1 cellular context compared by ENCODE assay signal in genomic region chr6:47476794-47477496, GRCh38.
A peak's percentile ranks its signal among the peaks of the same experiment; 100 is the strongest.
TF ChIP-seq lines count a peak whose summit lies in the region.

No MANE protein-coding gene starts in this region.

TF ChIP-seq in K562, 482 proteins besides CTCF, POLR2A, EP300 and RAD21 (continued from another document and continues in another):
- TF ChIP-seq MGA (IDR thresholded peaks at IDR 0.05) (peak; percentile 45; the same call in 1 of the 2 replicates), GMEB1 (CRISPR knock-in tag; IDR thresholded peaks at IDR 0.05) (no peak), RBM25 (IDR thresholded peaks at IDR 0.05; ENCODE audit: low read depth, low read length, severe bottlenecking) (no peak), ZNF274 (IDR thresholded peaks at IDR 0.05; ENCODE audit: borderline replicate concordance, low read depth, low read length) (no peak), MBD1 (CRISPR knock-in tag; IDR thresholded peaks at IDR 0.05) (no peak), MXD1 (CRISPR knock-in tag; IDR thresholded peaks at IDR 0.05; ENCODE audit: borderline replicate concordance, poor library complexity, severe bottlenecking) (no peak), KDM5B (IDR thresholded peaks at IDR 0.05; ENCODE audit: insufficient replicate concordance, low read depth, low read length) (no peak), THRAP3 (IDR thresholded peaks at IDR 0.05; ENCODE audit: borderline replicate concordance) (no peak), MITF (IDR thresholded peaks at IDR 0.05) (no peak), MAFG (tag; conservative IDR thresholded peaks at IDR 0.05) (0 out of 2 replicates have a peak, but pooled peaks have one; percentile 4), ZNF696 (CRISPR knock-in tag; conservative IDR thresholded peaks at IDR 0.05) (no peak), NR1H2 (CRISPR knock-in tag; IDR thresholded peaks at IDR 0.05) (no peak), ZNF395 (CRISPR knock-in tag; IDR thresholded peaks at IDR 0.05) (0 out of 2 replicates have a peak, but pooled peaks have one; percentile 2), FOXK2 (conservative IDR thresholded peaks at IDR 0.05 in 1 of 2, IDR thresholded peaks at IDR 0.05 in 1 of 2; ENCODE audit: low read depth in 2 of 2) (no peak), ZNF407 (IDR thresholded peaks at IDR 0.05; ENCODE audit: low read depth) (no peak), GABPB2 (CRISPR knock-in tag; conservative IDR thresholded peaks at IDR 0.05) (no peak), ETV5 (CRISPR knock-in tag; IDR thresholded peaks at IDR 0.05; ENCODE audit: low read depth) (no peak), KLF6 (CRISPR knock-in tag; IDR thresholded peaks at IDR 0.05; ENCODE audit: borderline replicate concordance) (no peak), HMGN3 (IDR thresholded peaks at IDR 0.05; ENCODE audit: borderline replicate concordance, extremely low read depth, insufficient read length, low read depth, low read length) (no peak), ZFPM2 (CRISPR knock-in tag; IDR thresholded peaks at IDR 0.05) (no peak), NR0B1 (IDR thresholded peaks at IDR 0.05; ENCODE audit: partially characterized antibody) (no peak)
